18 cellular contexts compared by ENCODE assay signal in genomic region chr4:21885241-21885640, GRCh38.
A peak's percentile ranks its signal among the peaks of the same experiment; 100 is the strongest.
DNase-seq lines count a peak whose midpoint lies in the region; ATAC-seq, FAIRE-seq and TF ChIP-seq lines count a peak whose summit lies in the region.
"Had no signal": no experiment of that assay in that cellular context is flagged by ENCODE, and none has a peak within 500 bp of the region (broad histone marks: within the 10 kb centered on the region; RNA-seq: fewer than 3 reads in every experiment).

No MANE protein-coding gene starts in this region.

- H4K5ac ChIP-seq in mesendoderm (ENCODE audit: low read length): no peak overlapping the region

- peak; percentile 89 for FAIRE-seq in D721Med (lab: Jason Lieb, UNC)

- no peak overlapping the region for H3K4me3 Mint-ChIP-seq in osteocyte (ENCODE audit: unreplicated experiment)

- H2AK5ac ChIP-seq in mesendoderm (ENCODE audit: low read length): no peak overlapping the region

- H3K56ac ChIP-seq in mesendoderm (ENCODE audit: low read length): no peak overlapping the region

- TF ChIP-seq CTCF in D721Med (IDR thresholded peaks at IDR 0.05; ENCODE audit: insufficient read depth, missing control alignments) (no peak), dorsolateral prefrontal cortex (IDR thresholded peaks at IDR 0.05 in 54 of 56, conservative IDR thresholded peaks at IDR 0.05 in 2 of 56; ENCODE audit: low read depth in 1 of 56, partially characterized antibody in 56 of 56) (no peak), osteocyte (IDR thresholded peaks at IDR 0.05) (no peak)

- H3K4me1 Mint-ChIP-seq in osteocyte (ENCODE audit: unreplicated experiment): peaks cover 41% of the 10 kb centered on the region

- no peak overlapping the region for H3K4me2 ChIP-seq in mesendoderm (ENCODE audit: low read length)

- peak overlapping the region; percentile 51 for H3K27ac Mint-ChIP-seq in osteocyte (ENCODE audit: unreplicated experiment)

- H3K36me3 ChIP-seq in mesendoderm (ENCODE audit: control insufficient read depth, insufficient read depth, low read length): no peaks in the 10 kb centered on the region
- H3K36me3 ChIP-seq: gastroesophageal sphincter, suprapubic skin had no signal

- H3K79me2 ChIP-seq in mesendoderm (ENCODE audit: control insufficient read depth, insufficient read depth, low read length): no peaks in the 10 kb centered on the region

- no peak overlapping the region for H3K9ac ChIP-seq in mesendoderm (ENCODE audit: low read length)

- no peak overlapping the region for H2BK15ac ChIP-seq in mesendoderm (replicated peaks; ENCODE audit: low read depth)

- intact Hi-C loops in dorsolateral prefrontal cortex (cut with DNase I): no loop called here

- no peaks in the 10 kb centered on the region for H3K27me3 Mint-ChIP-seq in osteocyte (ENCODE audit: unreplicated experiment)

- H3K79me1 ChIP-seq in mesendoderm (ENCODE audit: low read length): no peaks in the 10 kb centered on the region

- no peak overlapping the region for H2BK120ac ChIP-seq in mesendoderm (ENCODE audit: low read depth, low read length)

- no peak for ATAC-seq in GM18907 (IDR thresholded peaks at IDR 0.05; ENCODE audit: unreplicated experiment)
- ATAC-seq: gastroesophageal sphincter had no signal

- no peak for DNase-seq in D721Med (ENCODE audit: insufficient read length, low spot score)
- peak; percentile 36 for DNase-seq in M059J (ENCODE audit: low read depth)
- DNase-seq in dorsolateral prefrontal cortex: no peak
- no peak for DNase-seq in osteocyte (ENCODE audit: extremely low spot score, unreplicated experiment)
- DNase-seq in mesendoderm: no peak
- no peak for DNase-seq in T-helper 2 cell
- DNase-seq in stimulated activated naive CD4-positive, alpha-beta T cell treated with Interleukin-2 at 50 U/mL for 16 hours (lab: John Stamatoyannopoulos, UW): no peak
- DNase-seq: activated CD4-positive, alpha-beta T cell treated with anti-CD3 and anti-CD28 coated beads, Interleukin-2, amount 50 U/mL, for 1 hour; activated CD8-positive, alpha-beta memory T cell treated with anti-CD3 and anti-CD28 coated beads, Interleukin-2, amount 50 U/mL, for 4 hours; cerebellar nuclear complex; DND-41; NCI-H1092 treated with DMSO at 0.1 percent for 48 hours; NCI-H2107; NCI-H510A treated with DMSO at 0.1 percent for 48 hours; stimulated activated CD8-positive, alpha-beta memory T cell treated with anti-CD3 and anti-CD28 coated beads, Interleukin-4, amount 100 ng/mL, for 48 hours had no signal

- H2BK5ac ChIP-seq in mesendoderm (ENCODE audit: low read length): no peak overlapping the region

- H4K8ac ChIP-seq in mesendoderm (ENCODE audit: low read depth, low read length): no peak overlapping the region

- H3K9me3 Mint-ChIP-seq in osteocyte (ENCODE audit: unreplicated experiment): peaks cover 15% of the 10 kb centered on the region

- H3K27ac ChIP-seq in dorsolateral prefrontal cortex (peak overlapping the region in 45 of 59 donors; percentile 14 to 81 (median 53)), mesendoderm (ENCODE audit: low read depth, low read length) (no peak overlapping the region)
- H3K27ac ChIP-seq: gastroesophageal sphincter, suprapubic skin had no signal

- no peaks in the 10 kb centered on the region for H3K36me3 Mint-ChIP-seq in osteocyte (ENCODE audit: unreplicated experiment)

- H3K4me3 ChIP-seq in dorsolateral prefrontal cortex (no peak overlapping the region), mesendoderm (ENCODE audit: low read length) (no peak overlapping the region)
- H3K4me3 ChIP-seq: gastroesophageal sphincter, suprapubic skin had no signal

- no CpG with 5 or more reads among the region's 2 CpGs for WGBS in mesendoderm (ENCODE audit: extremely low coverage, insufficient coverage, low lambda C conversion rate)

- no peak overlapping the region for H3K23ac ChIP-seq in mesendoderm (ENCODE audit: low read length)

- no peak overlapping the region for H3K18ac ChIP-seq in mesendoderm (ENCODE audit: low read length)

- H3K4me1 ChIP-seq in mesendoderm (ENCODE audit: control insufficient read depth, low read depth, low read length): no peaks in the 10 kb centered on the region
- H3K4me1 ChIP-seq: gastroesophageal sphincter, suprapubic skin had no signal

- no peak overlapping the region for H3K4ac ChIP-seq in mesendoderm (ENCODE audit: low read depth, low read length)

- H3K27me3 ChIP-seq in dorsolateral prefrontal cortex: no peaks in the 10 kb centered on the region
- no peaks in the 10 kb centered on the region for H3K27me3 ChIP-seq in mesendoderm (ENCODE audit: insufficient read depth, low read length, poor library complexity)
- H3K27me3 ChIP-seq: gastroesophageal sphincter, suprapubic skin had no signal
